Comparison of ENCODE assay signal across 8 cellular contexts in genomic region chr22:20019661-20020532, GRCh38. TPM values are rescaled to one million over a fixed set of nuclear protein-coding genes. Genes with fewer than 3 reads are reported as not detected.
A peak's percentile ranks its signal among the peaks of the same experiment; 100 is the strongest.
DNase-seq lines count a peak whose midpoint lies in the region; ATAC-seq and TF ChIP-seq lines count a peak whose summit lies in the region.

No MANE protein-coding gene starts in this region.

- peak overlapping the region; percentile 62 for H3K4me2 ChIP-seq in Loucy (ENCODE audit: low read depth, low read length, poor library complexity, severe bottlenecking)

- no peaks in the 10 kb centered on the region for H3F3A ChIP-seq in Loucy (ENCODE audit: low read depth)

- peaks cover 28% of the 10 kb centered on the region for H3K4me1 ChIP-seq in Loucy (ENCODE audit: insufficient read depth, low read length, poor library complexity, severe bottlenecking)
- peaks cover 4% of the 10 kb centered on the region for H3K4me1 ChIP-seq in ectodermal cell (ENCODE audit: control insufficient read depth, insufficient read depth, low read length)

- H3K27ac Mint-ChIP-seq in neural crest cell (ENCODE audit: unreplicated experiment) = no peak overlapping the region

- H3K9me3 ChIP-seq in Loucy (ENCODE audit: insufficient read depth, low read depth, low read length) = no peaks in the 10 kb centered on the region
- H3K9me3 ChIP-seq in ectodermal cell (ENCODE audit: control insufficient read depth, low read length) = no peaks in the 10 kb centered on the region

- H3K4me3 ChIP-seq in AG09309 (ENCODE audit: control insufficient read depth, low read depth, low read length) (peak overlapping the region; percentile 49), Loucy (ENCODE audit: low read length, poor library complexity, severe bottlenecking) (peak overlapping the region; percentile 98), ectodermal cell (ENCODE audit: insufficient read depth, low read depth, low read length) (peak overlapping the region; percentile 12)

- DNase-seq in AG09309 (ENCODE audit: low read depth) = no peak
- DNase-seq in neural crest cell (ENCODE audit: low read depth, low spot score) = no peak
- DNase-seq in MV-4-11 (lab: John Stamatoyannopoulos, UW) = no peak
- no peak for DNase-seq in NCI-H510A treated with DMSO at 0.1 percent for 48 hours (lab: John Stamatoyannopoulos, UW)
- no peak for DNase-seq in NCI-H1436 treated with DMSO at 0.1 percent for 48 hours (lab: John Stamatoyannopoulos, UW)

- WGBS in ectodermal cell, 2 experiments = 84 to 87% methylated on average over 8 of the region's 8 CpGs

- H3K36me3 Mint-ChIP-seq in neural crest cell (ENCODE audit: low read depth) = no peaks in the 10 kb centered on the region

- peaks cover 25% of the 10 kb centered on the region for H3K79me2 ChIP-seq in Loucy (ENCODE audit: insufficient read depth, low read length)

- no peak for TF ChIP-seq CTCF in AG09309 (IDR thresholded peaks at IDR 0.05; ENCODE audit: control insufficient read depth, insufficient read depth, low read depth, low read length, missing control alignments)
- no peak for TF ChIP-seq CTCF in Loucy (conservative IDR thresholded peaks at IDR 0.05; ENCODE audit: low read length)
- TF ChIP-seq CTCF in neural crest cell (conservative IDR thresholded peaks at IDR 0.05) = no peak

- H3K9me2 ChIP-seq in Loucy (replicated peaks; ENCODE audit: low read depth, low read length) = no peaks in the 10 kb centered on the region

- peaks cover 10% of the 10 kb centered on the region for H4K20me1 ChIP-seq in Loucy (ENCODE audit: insufficient read depth, low read length, poor library complexity, severe bottlenecking)

- no peaks in the 10 kb centered on the region for H3K9me3 Mint-ChIP-seq in neural crest cell

- peaks cover 27% of the 10 kb centered on the region for H3K4me1 Mint-ChIP-seq in neural crest cell

- H2AFZ ChIP-seq in Loucy (ENCODE audit: low read length) = peak overlapping the region; percentile 44; the same call in 1 of the 2 replicates

- H3K27ac ChIP-seq in ectodermal cell (ENCODE audit: insufficient read depth, low read depth, low read length, poor library complexity, severe bottlenecking) = no peak overlapping the region

- peak overlapping the region; percentile 61 for H3K9ac ChIP-seq in Loucy (ENCODE audit: low read depth, low read length, poor library complexity, severe bottlenecking)

- peak overlapping the region; percentile 83 for H3K4me3 Mint-ChIP-seq in neural crest cell

- no peaks in the 10 kb centered on the region for H3K36me3 ChIP-seq in Loucy (ENCODE audit: insufficient read depth, low read length)
- H3K36me3 ChIP-seq in ectodermal cell (ENCODE audit: control insufficient read depth, insufficient read depth, low read length) = no peaks in the 10 kb centered on the region

- no peak for ATAC-seq in HG02884 (IDR thresholded peaks at IDR 0.05; ENCODE audit: unreplicated experiment)

- H3K27me3 ChIP-seq in Loucy (ENCODE audit: insufficient read depth, low read length, poor library complexity, severe bottlenecking) (peaks cover 19% of the 10 kb centered on the region), ectodermal cell (ENCODE audit: control insufficient read depth, insufficient read depth, low read length, poor library complexity, severe bottlenecking) (peaks cover 66% of the 10 kb centered on the region)

- H3K27me3 Mint-ChIP-seq in neural crest cell (ENCODE audit: low read depth) = peaks cover 39% of the 10 kb centered on the region

RNA-seq across cellular contexts. Expression of gene TANGO2, which starts 1.0 kb away (rescaled TPM):
- polyA plus RNA-seq in ectodermal cell (2013, experiment 1 of 4) = 8.1 TPM
- polyA plus RNA-seq in ectodermal cell (2013, experiment 2 of 4) = 8.6 TPM
- polyA plus RNA-seq in ectodermal cell (2013, experiment 3 of 4) = 8.0 TPM
- polyA plus RNA-seq in ectodermal cell (2013, experiment 4 of 4) = 7.1 TPM
- 12.8 and 13.4 TPM in 2 replicates for total RNA-seq in neural crest cell

RNA-seq across cellular contexts. Expression of gene ARVCF, which starts 3.3 kb away (rescaled TPM):
- 60.2 TPM for polyA plus RNA-seq in ectodermal cell (2013, experiment 1 of 4)
- 67.2 TPM for polyA plus RNA-seq in ectodermal cell (2013, experiment 2 of 4)
- polyA plus RNA-seq in ectodermal cell (2013, experiment 3 of 4) = 58.3 TPM
- 64.5 TPM for polyA plus RNA-seq in ectodermal cell (2013, experiment 4 of 4)
- total RNA-seq in neural crest cell = 93.5 and 105 TPM in 2 replicates

Comparison
In these comparisons a context has a peak if more than half of its experiments do, and no peak if none do; other contexts are left out.
1. H3K4me3 ChIP-seq: peak in every context shown above with its lines; median percentile 98 in Loucy; 49 in AG09309; 12 in ectodermal cell.